ENCODE assay signal across 13 cellular contexts in genomic region chr5:95393279-95393678, GRCh38. TPM values are rescaled to one million over a fixed set of nuclear protein-coding genes. Genes with fewer than 3 reads are reported as not detected.
DNase-seq lines count a peak whose midpoint lies in the region; ATAC-seq and TF ChIP-seq lines count a peak whose summit lies in the region.
"Had no signal": no experiment of that assay in that cellular context is flagged by ENCODE, and none has a peak within 500 bp of the region (broad histone marks: within the 10 kb centered on the region; RNA-seq: fewer than 3 reads in every experiment).

No MANE protein-coding gene starts in this region.

- TF ChIP-seq CTCF in foreskin keratinocyte (conservative IDR thresholded peaks at IDR 0.05) (no peak), smooth muscle cell (IDR thresholded peaks at IDR 0.05; ENCODE audit: borderline replicate concordance, insufficient read depth, poor library complexity, severe bottlenecking) (no peak), HFFc6 (IDR thresholded peaks at IDR 0.05) (no peak)

- ATAC-seq in foreskin keratinocyte = peak; percentile 45
- ATAC-seq: HepG2 had no signal

- H3K27me3 Mint-ChIP-seq in immature natural killer cell (ENCODE audit: low read depth in 3 of 3) (peaks cover 0 to 3% (median 0%) of the 10 kb centered on the region in 3 donors), HFFc6 (ENCODE audit: insufficient read depth) (peaks cover 4% of the 10 kb centered on the region)

- no peaks in the 10 kb centered on the region for H3K36me3 Mint-ChIP-seq in immature natural killer cell
- H3K36me3 Mint-ChIP-seq in HFFc6 (ENCODE audit: low read depth) = no peaks in the 10 kb centered on the region

- H3K27ac ChIP-seq in HUES48 (ENCODE audit: low read depth, low read length) (peak overlapping the region; percentile 80), foreskin keratinocyte (no peak overlapping the region), smooth muscle cell (ENCODE audit: low read depth) (peak overlapping the region; percentile 88)
- H3K27ac ChIP-seq: HL-60 had no signal

- H3K9me3 Mint-ChIP-seq in immature natural killer cell = peaks cover 0 to 10% (median 0%) of the 10 kb centered on the region in 6 donors
- no peaks in the 10 kb centered on the region for H3K9me3 Mint-ChIP-seq in HFFc6

- H3K4me1 Mint-ChIP-seq in immature natural killer cell (no peaks in the 10 kb centered on the region), HFFc6 (ENCODE audit: low read depth) (no peaks in the 10 kb centered on the region)

- WGBS in smooth muscle cell (ENCODE audit: low lambda C conversion rate) = 67% methylated on average over 1 of the region's 1 CpG

- no peaks in the 10 kb centered on the region for H3K27me3 ChIP-seq in HUES48 (ENCODE audit: control insufficient read depth, insufficient read depth, low read length)
- H3K27me3 ChIP-seq in foreskin keratinocyte = no peaks in the 10 kb centered on the region
- H3K27me3 ChIP-seq in smooth muscle cell (ENCODE audit: low read depth) = no peaks in the 10 kb centered on the region

- DNase-seq in RKO (ENCODE audit: low spot score) (peak; percentile 16), foreskin keratinocyte (peak in 1 of 2 donors; percentile 14), smooth muscle cell (lab: John Stamatoyannopoulos, UW; ENCODE audit: unreplicated experiment) (no peak), HPDE6-E6E7 (ENCODE audit: extremely low spot score) (no peak), immature natural killer cell (no peak), HFFc6 (no peak)
- DNase-seq: MG63 had no signal

- H4K20me1 ChIP-seq in smooth muscle cell (ENCODE audit: low read depth) = no peaks in the 10 kb centered on the region

- no peak overlapping the region for H2AFZ ChIP-seq in smooth muscle cell (ENCODE audit: low read depth)

- H3F3A ChIP-seq in smooth muscle cell (ENCODE audit: low read depth) = peaks cover 5% of the 10 kb centered on the region

- no peaks in the 10 kb centered on the region for H3K79me2 ChIP-seq in smooth muscle cell (ENCODE audit: low read depth)

- H3K27ac Mint-ChIP-seq in immature natural killer cell (no peak overlapping the region), HFFc6 (no peak overlapping the region)

- no peak overlapping the region for H3K4me3 Mint-ChIP-seq in immature natural killer cell
- H3K4me3 Mint-ChIP-seq in HFFc6 = no peak overlapping the region

- H3K9me3 ChIP-seq in HUES48 (ENCODE audit: control insufficient read depth, insufficient read depth, low read length) (no peaks in the 10 kb centered on the region), smooth muscle cell (replicated peaks; ENCODE audit: low read depth) (no peaks in the 10 kb centered on the region)

- H3K4me2 ChIP-seq in smooth muscle cell = no peak overlapping the region

- H3K36me3 ChIP-seq in HUES48 (ENCODE audit: control insufficient read depth, insufficient read depth, low read length) (no peaks in the 10 kb centered on the region), smooth muscle cell (ENCODE audit: low read depth) (no peaks in the 10 kb centered on the region)
- H3K36me3 ChIP-seq: MG63 had no signal

- H3K9ac ChIP-seq in HUES48 (ENCODE audit: low read depth, low read length) (no peak overlapping the region), smooth muscle cell (ENCODE audit: low read depth) (peak overlapping the region; percentile 76)

- H3K4me3 ChIP-seq in HUES48 (ENCODE audit: low read depth, low read length) = no peak overlapping the region
- H3K4me3 ChIP-seq in smooth muscle cell = no peak overlapping the region
- H3K4me3 ChIP-seq: MG63 had no signal

- H3K4me1 ChIP-seq in HUES48 (ENCODE audit: control insufficient read depth, insufficient read depth, low read length) = peaks cover 16% of the 10 kb centered on the region
- H3K4me1 ChIP-seq in foreskin keratinocyte = no peaks in the 10 kb centered on the region
- no peaks in the 10 kb centered on the region for H3K4me1 ChIP-seq in smooth muscle cell (ENCODE audit: low read depth)

RNA-seq across cellular contexts. Expression of gene FAM81B, which starts 2.1 kb away (rescaled TPM):
- total RNA-seq in foreskin keratinocyte (not detected in 2 replicates), smooth muscle cell (not detected in 2 replicates)
- polyA plus RNA-seq in foreskin keratinocyte (not detected in 2 replicates), smooth muscle cell (0.56 TPM in 1 of 2 replicates, not detected in the other), immature natural killer cell (under 1 TPM in 1 of 3 donors, not detected in 2; 0.55 TPM)
- not detected for total RNA-seq in HFFc6 (2021; fragmentation: NEBNext Ultra II Directional; extraction: Animal tissue kit (Norgen Biotek cat#: 25700))
- total RNA-seq: HepG2, RPMI7951 had no signal
- polyA plus RNA-seq: AG04450, BJ, HepG2 had no signal
